Comparison of ENCODE assay signal across 15 cellular contexts in genomic region chr10:103852856-103853255, GRCh38. TPM values are rescaled to one million over a fixed set of nuclear protein-coding genes. Genes with fewer than 3 reads are reported as not detected.
DNase-seq lines count a peak whose midpoint lies in the region; ATAC-seq and TF ChIP-seq lines count a peak whose summit lies in the region.
"Had no signal": no experiment of that assay in that cellular context is flagged by ENCODE, and none has a peak within 500 bp of the region (broad histone marks: within the 10 kb centered on the region; RNA-seq: fewer than 3 reads in every experiment).

No MANE protein-coding gene starts in this region.

- no peak for TF ChIP-seq EP300 in sigmoid colon (IDR thresholded peaks at IDR 0.05)

- no peak overlapping the region for H3K4me3 Mint-ChIP-seq in Caco-2 (ENCODE audit: unreplicated experiment)
- H3K4me3 Mint-ChIP-seq: activated CD4-positive, alpha-beta memory T cell treated with anti-CD3 and anti-CD28 coated beads, Interleukin-2, amount 10 ng/mL, durations not matched to agents 7 days and 5 days; T-helper 2 cell treated with Interferon-gamma antibody and Interleukin-4, amounts not matched to agents 5 μg/mL and 100 μg/mL, for 36 hours had no signal

- CTCF ChIA-PET in Caco-2 (lab: Charles Lee), result interaction anchor here (1.8 kb wide), 1 partner anchor 140 kb away, joined by 6 read pairs; no protein-coding TSS in a partner anchor

- peak overlapping the region; percentile 36 to 42 for H3K27ac ChIP-seq in ascending aorta
- peak overlapping the region; percentile 73 to 85 (median 78) for H3K27ac ChIP-seq in sigmoid colon

- no peaks in the 10 kb centered on the region for H3K36me3 Mint-ChIP-seq in Caco-2 (ENCODE audit: insufficient read depth, unreplicated experiment)

- H3K4me3 ChIP-seq in Caco-2 (ENCODE audit: low read depth, low read length), result no peak overlapping the region
- no peak overlapping the region for H3K4me3 ChIP-seq in ascending aorta
- H3K4me3 ChIP-seq in sigmoid colon, result peak overlapping the region in 2 of 4 donors; percentile 1 to 2

- no peak overlapping the region for H3K27ac Mint-ChIP-seq in Caco-2 (ENCODE audit: unreplicated experiment)
- H3K27ac Mint-ChIP-seq: activated CD4-positive, alpha-beta memory T cell treated with anti-CD3 and anti-CD28 coated beads, Interleukin-2, amount 10 ng/mL, durations not matched to agents 7 days and 5 days; CD14-positive monocyte; T-helper 2 cell treated with Interferon-gamma antibody and Interleukin-4, amounts not matched to agents 5 μg/mL and 100 μg/mL, for 36 hours had no signal

- intact Hi-C loops in Caco-2 (cut with micrococcal nuclease; ENCODE audit: unreplicated experiment), result loop anchor here (10.0 kb wide), 1 partner anchor 258 kb away; no protein-coding TSS in a partner anchor
- intact Hi-C loops in ascending aorta (cut with DNase I), result no loop called here
- intact Hi-C loops in left cardiac atrium (cut with DNase I), result loop anchor here (10.0 kb wide), 2 partner anchors 68 to 78 kb away; no protein-coding TSS in a partner anchor
- intact Hi-C loops in sigmoid colon (cut with DNase I), result loop anchor here (10.0 kb wide), 1 partner anchor 258 kb away; no protein-coding TSS in a partner anchor

- no peak for TF ChIP-seq CTCF in Caco-2 (IDR thresholded peaks at IDR 0.05; ENCODE audit: insufficient read depth in 1 of 2, low read depth in 1 of 2, low read length in 1 of 2, severe bottlenecking in 1 of 2, unreplicated experiment in 1 of 2)
- TF ChIP-seq CTCF in ascending aorta (IDR thresholded peaks at IDR 0.05), result no peak
- TF ChIP-seq CTCF in sigmoid colon (IDR thresholded peaks at IDR 0.05), result no peak

- BruUV-seq in Caco-2 (replicated peaks; lab: Mats Ljungman, UMichigan), result TSS peak; percentile 19

- H3K36me3 ChIP-seq in Caco-2 (ENCODE audit: control insufficient read depth, insufficient read depth, low read length) (peaks cover 2% of the 10 kb centered on the region; the same call in 1 of the 2 replicates), ascending aorta (no peaks in the 10 kb centered on the region), sigmoid colon (no peaks in the 10 kb centered on the region)

- no peaks in the 10 kb centered on the region for H3K9me3 Mint-ChIP-seq in Caco-2 (ENCODE audit: unreplicated experiment)
- H3K9me3 Mint-ChIP-seq: activated CD4-positive, alpha-beta memory T cell treated with anti-CD3 and anti-CD28 coated beads, Interleukin-2, amount 10 ng/mL, durations not matched to agents 7 days and 5 days; T-helper 2 cell treated with Interferon-gamma antibody and Interleukin-4, amounts not matched to agents 5 μg/mL and 100 μg/mL, for 36 hours had no signal

- H3K4me1 ChIP-seq in Caco-2 (peaks cover 11% of the 10 kb centered on the region), ascending aorta (peaks cover 11 to 49% of the 10 kb centered on the region in 2 donors), sigmoid colon (peaks cover 0 to 72% (median 54%) of the 10 kb centered on the region in 4 donors)

- no peak for TF ChIP-seq POLR2A in sigmoid colon (IDR thresholded peaks at IDR 0.05)

- no peaks in the 10 kb centered on the region for H3K27me3 ChIP-seq in Caco-2 (replicated peaks; ENCODE audit: control insufficient read depth, insufficient read depth, low read length)
- no peaks in the 10 kb centered on the region for H3K27me3 ChIP-seq in ascending aorta
- H3K27me3 ChIP-seq in sigmoid colon, result no peaks in the 10 kb centered on the region

- POLR2A ChIA-PET in Caco-2 (lab: Charles Lee), result no interaction called here

- no peaks in the 10 kb centered on the region for H3K9me3 ChIP-seq in Caco-2
- no peaks in the 10 kb centered on the region for H3K9me3 ChIP-seq in ascending aorta
- H3K9me3 ChIP-seq in sigmoid colon, result no peaks in the 10 kb centered on the region

- 73 to 75% methylated on average over 7 of the region's 7 CpGs for WGBS in sigmoid colon, 2 donors

- H3K4me1 Mint-ChIP-seq in Caco-2 (ENCODE audit: low read depth, unreplicated experiment), result peaks cover 16% of the 10 kb centered on the region

- ATAC-seq in left cardiac atrium (peak; percentile 5 to 6), GM18519 (IDR thresholded peaks at IDR 0.05; ENCODE audit: low FRiP score, unreplicated experiment) (no peak)

- H3K27me3 Mint-ChIP-seq in Caco-2 (ENCODE audit: insufficient read depth, unreplicated experiment), result no peaks in the 10 kb centered on the region

- DNase-seq in Caco-2 (no peak), ascending aorta (ENCODE audit: low spot score in 2 of 2) (no peak), left cardiac atrium (no peak), sigmoid colon (peak; percentile 81), T-helper 2 cell (no peak), mesenteric fat pad (ENCODE audit: low spot score) (no peak)
- DNase-seq in activated naive CD4-positive, alpha-beta T cell treated with Interleukin-2 at 50 U/mL for 16 hours, result no peak
- DNase-seq: activated CD4-positive, alpha-beta memory T cell treated with anti-CD3 and anti-CD28 coated beads, Interleukin-2, amount 10 ng/mL, durations not matched to agents 7 days and 5 days; activated naive CD4-positive, alpha-beta T cell treated with anti-CD3 and anti-CD28 coated beads, Interleukin-2, amount 50 U/mL, for 16 hours; midbrain; NCI-H1436 treated with DMSO at 0.1 percent for 48 hours; NK-92 treated with Interleukin-12 subunit alpha and Interleukin-12 subunit beta, amount 100 ng/mL, for 24 hours had no signal

RNA-seq across cellular contexts. Expression of gene SH3PXD2A, which starts 2.5 kb away (rescaled TPM):
- 6.3 and 7.5 TPM in 2 replicates for total RNA-seq in Caco-2 (2022)
- 50.0 TPM for total RNA-seq in ascending aorta
- 10 to 100 TPM; 24.6 to 27.7 TPM for total RNA-seq in left cardiac atrium
- 10 to 100 TPM; 24.5 to 58.2 (median 31.9) TPM for total RNA-seq in sigmoid colon
- 10 to 100 TPM; 19.0 to 23.6 (median 19.2) TPM for polyA plus RNA-seq in sigmoid colon
- total RNA-seq in mesenteric fat pad, result 51.3 TPM
